16 cellular contexts compared by ENCODE assay signal in the genomic region with DNA sequence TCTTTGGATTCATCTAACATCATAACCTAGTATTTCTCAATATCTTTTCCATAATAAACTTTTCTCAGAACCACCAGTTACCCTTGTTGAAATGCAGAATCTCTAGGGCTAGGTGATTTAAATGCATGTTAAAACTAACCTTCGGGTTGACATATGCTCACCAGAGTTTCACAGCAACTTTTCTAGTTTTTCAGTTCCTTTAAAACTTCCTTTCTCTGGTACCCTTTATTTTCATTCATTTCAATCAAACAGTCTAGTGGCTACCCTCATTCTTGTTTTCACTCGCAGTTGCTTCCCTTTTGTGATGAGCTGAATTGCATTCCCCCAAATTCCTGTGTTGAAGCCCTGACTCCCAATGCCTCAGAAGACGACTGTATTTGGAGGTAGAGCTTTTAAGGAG.
DNase-seq lines count a peak whose midpoint lies in the region; ATAC-seq and TF ChIP-seq lines count a peak whose summit lies in the region.
"Had no signal": no experiment of that assay in that cellular context is flagged by ENCODE, and none has a peak within 500 bp of the region (broad histone marks: within the 10 kb centered on the region; RNA-seq: fewer than 3 reads in every experiment).

No MANE protein-coding gene starts in this region.

- H3K4me1 Mint-ChIP-seq in H9 (peaks cover 11% of the 10 kb centered on the region in 2 experiments), endodermal cell (peaks cover 27% of the 10 kb centered on the region), type B pancreatic cell (ENCODE audit: unreplicated experiment) (no peaks in the 10 kb centered on the region)
- peaks cover 0 to 3% of the 10 kb centered on the region in 2 donors for H3K4me1 Mint-ChIP-seq in stimulated activated naive B cell treated with anti-CD40 and anti-IgM and Interleukin-4, amounts not matched to agents 10 μg/mL and 1 μg/mL and 100 μg/mL, for 72 hours

- H3K14ac ChIP-seq in H9 (ENCODE audit: insufficient read depth, low read length): no peak overlapping the region

- H3K79me1 ChIP-seq in H9 (ENCODE audit: insufficient read depth, low read depth, low read length, poor library complexity, severe bottlenecking): no peaks in the 10 kb centered on the region

- H3K36me3 ChIP-seq in NT2/D1 (ENCODE audit: insufficient read depth, insufficient read length, low read length): no peaks in the 10 kb centered on the region
- H3K36me3 ChIP-seq in endodermal cell (ENCODE audit: control insufficient read depth, insufficient read depth, low read length): no peaks in the 10 kb centered on the region
- H3K36me3 ChIP-seq in tibial artery: no peaks in the 10 kb centered on the region

- H4K8ac ChIP-seq in H9 (replicated peaks; ENCODE audit: insufficient read length, low read depth, low read length): no peak overlapping the region

- no peak overlapping the region for H3K4me3 ChIP-seq in NT2/D1 (ENCODE audit: insufficient read length, low read depth)
- peak overlapping the region; percentile 12 for H3K4me3 ChIP-seq in endodermal cell (ENCODE audit: low read length)
- H3K4me3 ChIP-seq in tibial artery: no peak overlapping the region

- no peak overlapping the region for H3K4ac ChIP-seq in H9 (ENCODE audit: low read depth, low read length)

- H2BK5ac ChIP-seq in H9 (ENCODE audit: insufficient read length, low read length): no peak overlapping the region

- no peaks in the 10 kb centered on the region for H3K9me3 ChIP-seq in H9 (ENCODE audit: control insufficient read depth, low read depth, low read length)
- no peaks in the 10 kb centered on the region for H3K9me3 ChIP-seq in NT2/D1 (ENCODE audit: insufficient read depth, low read length)
- H3K9me3 ChIP-seq in endodermal cell (ENCODE audit: control insufficient read depth, low read length): peaks cover 15% of the 10 kb centered on the region
- no peaks in the 10 kb centered on the region for H3K9me3 ChIP-seq in tibial artery
- H3K9me3 ChIP-seq: Caco-2 had no signal

- H2BK12ac ChIP-seq in H9 (ENCODE audit: insufficient read length, low read depth, low read length): no peak overlapping the region

- DNase-seq in H9 (no peak), NT2/D1 (ENCODE audit: low read depth, low spot score) (peak; percentile 23), endodermal cell (no peak), tibial artery (no peak), type B pancreatic cell (ENCODE audit: extremely low spot score, unreplicated experiment) (no peak)
- DNase-seq in stimulated activated naive B cell treated with anti-CD40 and anti-IgM and Interleukin-4, amounts not matched to agents 10 μg/mL and 1 μg/mL and 100 μg/mL, for 72 hours: no peak
- DNase-seq: AML-193; Caco-2; CD4-positive, alpha-beta T cell; GDM1; GOT3; H7 had no signal

- H2AK5ac ChIP-seq in H9 (ENCODE audit: insufficient read length, low read length): no peak overlapping the region

- no peak overlapping the region for H3K4me3 Mint-ChIP-seq in H9
- no peak overlapping the region for H3K4me3 Mint-ChIP-seq in endodermal cell
- H3K4me3 Mint-ChIP-seq in stimulated activated naive B cell treated with anti-CD40 and anti-IgM and Interleukin-4, amounts not matched to agents 10 μg/mL and 1 μg/mL and 100 μg/mL, for 72 hours: no peak overlapping the region
- H3K4me3 Mint-ChIP-seq in type B pancreatic cell: no peak overlapping the region
- H3K4me3 Mint-ChIP-seq: CD4-positive, alpha-beta T cell had no signal

- no peak overlapping the region for H2BK15ac ChIP-seq in H9 (ENCODE audit: low read depth, low read length)

- no peak overlapping the region for H4K91ac ChIP-seq in H9 (ENCODE audit: insufficient read length, low read depth, low read length)

- H3K79me2 ChIP-seq in H9 (ENCODE audit: insufficient read depth, low read length): no peaks in the 10 kb centered on the region

- H3K27me3 Mint-ChIP-seq in H9 (ENCODE audit: low read depth) (no peaks in the 10 kb centered on the region), endodermal cell (ENCODE audit: insufficient read depth) (peaks cover 82% of the 10 kb centered on the region), type B pancreatic cell (no peaks in the 10 kb centered on the region)
- H3K27me3 Mint-ChIP-seq in stimulated activated naive B cell treated with anti-CD40 and anti-IgM and Interleukin-4, amounts not matched to agents 10 μg/mL and 1 μg/mL and 100 μg/mL, for 72 hours: no peaks in the 10 kb centered on the region
- H3K27me3 Mint-ChIP-seq: CD4-positive, alpha-beta T cell had no signal

- H3K27ac Mint-ChIP-seq in H9: peak overlapping the region in 1 of 3 experiments; percentile 84; a peak in 2 of 7 replicates
- no peak overlapping the region for H3K27ac Mint-ChIP-seq in endodermal cell
- no peak overlapping the region for H3K27ac Mint-ChIP-seq in stimulated activated naive B cell treated with anti-CD40 and anti-IgM and Interleukin-4, amounts not matched to agents 10 μg/mL and 1 μg/mL and 100 μg/mL, for 72 hours
- no peak overlapping the region for H3K27ac Mint-ChIP-seq in type B pancreatic cell
- H3K27ac Mint-ChIP-seq: CD4-positive, alpha-beta T cell had no signal

- no peak overlapping the region for H3K9ac ChIP-seq in H9 (ENCODE audit: extremely low read depth, insufficient read length, low read length)
- no peak overlapping the region for H3K9ac ChIP-seq in NT2/D1 (ENCODE audit: insufficient read length, low read depth)
- no peak overlapping the region for H3K9ac ChIP-seq in endodermal cell (ENCODE audit: extremely low read depth, low read length, poor library complexity, severe bottlenecking)
- H3K9ac ChIP-seq: KMS-11 had no signal

- peak overlapping the region; percentile 32 for H2AFZ ChIP-seq in H9 (ENCODE audit: low read length)

- WGBS in H9 (ENCODE audit: extremely low coverage, insufficient read length, low lambda C conversion rate): no CpG with 5 or more reads among the region's 3 CpGs
- 80 to 88% methylated on average over 3 of the region's 3 CpGs for WGBS in endodermal cell (ENCODE audit: insufficient coverage in 1 of 2, insufficient read length in 1 of 2), 2 experiments

- H4K20me1 ChIP-seq in H9 (ENCODE audit: control insufficient read depth, insufficient read depth, insufficient read length): no peaks in the 10 kb centered on the region

- no peak overlapping the region for H3K23ac ChIP-seq in H9 (ENCODE audit: insufficient read length, low read depth, low read length)

- no peak overlapping the region for H2BK20ac ChIP-seq in H9 (ENCODE audit: low read depth, low read length, poor library complexity, severe bottlenecking)

- H3K36me3 Mint-ChIP-seq in H9 (ENCODE audit: insufficient read depth in 1 of 3, low read depth in 3 of 3) (peaks cover 0 to 10% (median 0%) of the 10 kb centered on the region in 3 experiments; a peak in 1 of 7 replicates), endodermal cell (ENCODE audit: low read depth) (no peaks in the 10 kb centered on the region), type B pancreatic cell (no peaks in the 10 kb centered on the region)
- H3K36me3 Mint-ChIP-seq in stimulated activated naive B cell treated with anti-CD40 and anti-IgM and Interleukin-4, amounts not matched to agents 10 μg/mL and 1 μg/mL and 100 μg/mL, for 72 hours: no peaks in the 10 kb centered on the region

- H3K18ac ChIP-seq in H9 (ENCODE audit: insufficient read length, low read depth, low read length): no peak overlapping the region

- no peak overlapping the region for H3K56ac ChIP-seq in H9 (ENCODE audit: insufficient read length, low read depth, low read length)

- no peaks in the 10 kb centered on the region for H3K23me2 ChIP-seq in H9 (ENCODE audit: insufficient read length, low read depth, low read length, poor library complexity, severe bottlenecking)

- no peaks in the 10 kb centered on the region; a peak in 1 of 5 replicates for H3K9me3 Mint-ChIP-seq in H9
- peaks cover 5% of the 10 kb centered on the region for H3K9me3 Mint-ChIP-seq in endodermal cell
- peaks cover 0 to 2% of the 10 kb centered on the region in 2 donors for H3K9me3 Mint-ChIP-seq in stimulated activated naive B cell treated with anti-CD40 and anti-IgM and Interleukin-4, amounts not matched to agents 10 μg/mL and 1 μg/mL and 100 μg/mL, for 72 hours
- H3K9me3 Mint-ChIP-seq in type B pancreatic cell: no peaks in the 10 kb centered on the region
- H3K9me3 Mint-ChIP-seq: CD4-positive, alpha-beta T cell had no signal

- no peak for TF ChIP-seq CTCF in H9 (conservative IDR thresholded peaks at IDR 0.05)
- no peak for TF ChIP-seq CTCF in endodermal cell (conservative IDR thresholded peaks at IDR 0.05)
- no peak for TF ChIP-seq CTCF in tibial artery (IDR thresholded peaks at IDR 0.05)
- TF ChIP-seq CTCF in type B pancreatic cell (conservative IDR thresholded peaks at IDR 0.05): no peak

- H3K4me1 ChIP-seq in H9 (ENCODE audit: insufficient read depth, low read length): no peaks in the 10 kb centered on the region
- H3K4me1 ChIP-seq in NT2/D1 (ENCODE audit: insufficient read depth, insufficient read length): no peaks in the 10 kb centered on the region
- H3K4me1 ChIP-seq in endodermal cell (ENCODE audit: control insufficient read depth, insufficient read depth, low read length): peaks cover 4% of the 10 kb centered on the region
- H3K4me1 ChIP-seq in tibial artery: peaks cover 0 to 4% (median 0%) of the 10 kb centered on the region in 4 donors

- H3K4me2 ChIP-seq in H9 (ENCODE audit: insufficient read depth, insufficient read length, low read length): no peak overlapping the region
- H3K4me2 ChIP-seq: KMS-11 had no signal

- ATAC-seq in stimulated activated naive B cell treated with anti-CD40 and anti-IgM and Interleukin-4, amounts not matched to agents 10 μg/mL and 1 μg/mL and 100 μg/mL, for 72 hours (replicated peaks): peak; percentile 65 to 78
- ATAC-seq in GM21576 (IDR thresholded peaks at IDR 0.05; ENCODE audit: unreplicated experiment): no peak
- ATAC-seq in GM21786 (IDR thresholded peaks at IDR 0.05; ENCODE audit: unreplicated experiment): no peak

- intact Hi-C loops in tibial artery (cut with DNase I; ENCODE audit: low total_unique reads): no loop called here

- H3K27me3 ChIP-seq in H9 (ENCODE audit: insufficient read depth, low read length) (no peaks in the 10 kb centered on the region), NT2/D1 (ENCODE audit: insufficient read depth, insufficient read length) (no peaks in the 10 kb centered on the region), endodermal cell (ENCODE audit: control insufficient read depth, insufficient read depth, low read length, poor library complexity, severe bottlenecking) (peaks cover 74% of the 10 kb centered on the region), tibial artery (no peaks in the 10 kb centered on the region)

- no peak overlapping the region for H4K5ac ChIP-seq in H9 (ENCODE audit: insufficient read length, low read depth, low read length)

- H3T11ph ChIP-seq in H9 (ENCODE audit: low read length): no peak overlapping the region

- H3K27ac ChIP-seq in H9 (ENCODE audit: insufficient read length, low read depth, low read length) (no peak overlapping the region), endodermal cell (ENCODE audit: low read depth, low read length) (no peak overlapping the region), tibial artery (no peak overlapping the region)
- H3K27ac ChIP-seq: C4-2B, KMS-11 had no signal

- H2BK120ac ChIP-seq in H9 (ENCODE audit: low read depth, low read length, poor library complexity, severe bottlenecking): no peak overlapping the region

Comparison
In these comparisons a context has a peak if more than half of its experiments do, and no peak if none do; other contexts are left out.
1. ATAC-seq: peak in stimulated activated naive B cell treated with anti-CD40 and anti-IgM and Interleukin-4, amounts not matched to agents 10 μg/mL and 1 μg/mL and 100 μg/mL, for 72 hours (2 of 2); none in GM21576 (single experiment) and GM21786 (single experiment).